In genomic region chr1:182595641-182596240, GRCh38 we compare ENCODE assay signal across 8 cellular contexts. TPM values are rescaled to one million over a fixed set of nuclear protein-coding genes. Genes with fewer than 3 reads are reported as not detected.
DNase-seq lines count a peak whose midpoint lies in the region; ATAC-seq and TF ChIP-seq lines count a peak whose summit lies in the region.

No MANE protein-coding gene starts in this region.

- peak; percentile 88 for TF ChIP-seq CTCF in PC-9 (conservative IDR thresholded peaks at IDR 0.05)

- POLR2A ChIA-PET in PC-9 (lab: Charles Lee; ENCODE audit: unreplicated experiment) = interaction anchor here (0.6 kb wide), 1 partner anchor 294 kb away, joined by 6 read pairs; no protein-coding TSS in a partner anchor

- no peak overlapping the region for H2AFZ ChIP-seq in PC-9

- no peaks in the 10 kb centered on the region for H3F3A ChIP-seq in PC-9 (ENCODE audit: insufficient read depth, low read depth)

- no peaks in the 10 kb centered on the region for H3K79me2 ChIP-seq in PC-9 (ENCODE audit: low read depth)

- H3K4me1 ChIP-seq in PC-9 (replicated peaks; ENCODE audit: insufficient read depth) = no peaks in the 10 kb centered on the region

- ATAC-seq in HG03045 (IDR thresholded peaks at IDR 0.05; ENCODE audit: unreplicated experiment) = no peak

- H3K4me2 ChIP-seq in PC-9 = no peak overlapping the region

- no peak overlapping the region for H3K4me3 ChIP-seq in PC-9

- BruUV-seq in PC-9 (replicated peaks; lab: Mats Ljungman, UMichigan) = no TSS peak

- no peaks in the 10 kb centered on the region for H4K20me1 ChIP-seq in PC-9 (ENCODE audit: insufficient read depth)

- H3K27ac ChIP-seq in PC-9 = no peak overlapping the region

- intact Hi-C loops in PC-9 (cut with micrococcal nuclease; ENCODE audit: unreplicated experiment) = loop anchor here (1.0 to 2.0 kb wide), 2 partner anchors 452 to 511 kb away; no protein-coding TSS in a partner anchor

- no peaks in the 10 kb centered on the region for H3K9me2 ChIP-seq in PC-9 (ENCODE audit: insufficient read depth)

- H3K9me3 ChIP-seq in PC-9 (ENCODE audit: insufficient read depth, low read depth) = no peaks in the 10 kb centered on the region

- CTCF ChIA-PET in PC-9 (lab: Charles Lee) = interaction anchor here (0.6 to 2.8 kb wide), 3 partner anchors 187 to 295 kb away, joined by 3 to 11 read pairs (median 9); no protein-coding TSS in a partner anchor

- no peaks in the 10 kb centered on the region for H3K27me3 ChIP-seq in PC-9 (ENCODE audit: insufficient read depth, low read depth)

- DNase-seq in COR-L47 (lab: John Stamatoyannopoulos, UW) (peak; percentile 19), HT1080 (ENCODE audit: low read depth) (peak; percentile 33), PC-9 (peak; percentile 40 to 45), activated T-helper 1 cell treated with Interleukin-2 at 50 U/mL for 16 hours (ENCODE audit: low read depth) (peak; percentile 25), fibroblast of peridontal ligament (ENCODE audit: extremely low read depth) (peak; percentile 68), nucleus accumbens (lab: John Stamatoyannopoulos, UW) (peak in 35 of 56 donors; percentile 8 to 78 (median 41)), GF-D8 (lab: John Stamatoyannopoulos, UW) (no peak)

- H3K36me3 ChIP-seq in PC-9 (ENCODE audit: low read depth) = no peaks in the 10 kb centered on the region

RNA-seq across cellular contexts. Expression of gene RNASEL, which starts 6.7 kb away (rescaled TPM):
- total RNA-seq in HT1080 (2014; rRNA removed; shearing (Covaris generic)) = 3.2 and 3.5 TPM in 2 replicates
- 1.9 and 2.4 TPM in 2 replicates for polyA plus RNA-seq in HT1080 (2015; cell fraction: cytosol; rRNA removed)
- polyA plus RNA-seq in HT1080 (2015; cell fraction: nucleus; rRNA removed) = 10.9 and 11.1 TPM in 2 replicates
- total RNA-seq in PC-9 (2021) = 4.9 and 6.3 TPM in 2 replicates

RNA-seq across cellular contexts. Expression of gene RGS16, which starts 8.4 kb away (rescaled TPM):
- total RNA-seq in HT1080 (2014; rRNA removed; shearing (Covaris generic)) = not detected in 2 replicates
- polyA plus RNA-seq in HT1080 (2015; cell fraction: cytosol; rRNA removed) = not detected in 2 replicates
- polyA plus RNA-seq in HT1080 (2015; cell fraction: nucleus; rRNA removed) = 0.06 TPM in 1 of 2 replicates, not detected in the other
- total RNA-seq in PC-9 (2021) = 0.25 TPM in 1 of 2 replicates, not detected in the other
